In genomic region chr15:47292638-47293037, GRCh38 we compare ENCODE assay signal across 11 cellular contexts.
"Had no signal": no experiment of that assay in that cellular context is flagged by ENCODE, and none has a peak within 500 bp of the region (broad histone marks: within the 10 kb centered on the region; RNA-seq: fewer than 3 reads in every experiment).

No MANE protein-coding gene starts in this region.

- H3K27ac ChIP-seq: epithelial cell of prostate, prostate gland, thoracic aorta had no signal

- H3K36me3 ChIP-seq: prostate gland, thoracic aorta had no signal

- H3K4me1 Mint-ChIP-seq: activated CD4-positive, alpha-beta T cell treated with anti-CD3 and anti-CD28 coated beads, Interleukin-2, amount 10 ng/mL, durations not matched to agents 7 days and 5 days; stimulated activated naive CD8-positive, alpha-beta T cell treated with anti-CD3 and anti-CD28 coated beads, Interleukin-15, amount 100 ng/mL, for 72 hours had no signal

- H3K4me3 Mint-ChIP-seq: activated CD4-positive, alpha-beta T cell treated with anti-CD3 and anti-CD28 coated beads, Interleukin-2, amount 10 ng/mL, durations not matched to agents 7 days and 5 days; activated T-helper 1 cell treated with anti-CD3 and anti-CD28 coated beads, Interleukin-12 subunit alpha, Interleukin-12 subunit beta, Interleukin-2, Interleukin-4 antibody, amounts not matched to agents 30 ng/mL and 10 ng/mL and 1 ng/mL, durations not matched to agents 14 hours and 24 hours and 36 hours; stimulated activated naive CD8-positive, alpha-beta T cell treated with anti-CD3 and anti-CD28 coated beads, Interleukin-15, amount 100 ng/mL, for 72 hours; T-helper 2 cell treated with Interferon-gamma antibody and Interleukin-4, amounts not matched to agents 5 μg/mL and 100 μg/mL, for 36 hours had no signal

- H3K27ac Mint-ChIP-seq: activated CD4-positive, alpha-beta T cell treated with anti-CD3 and anti-CD28 coated beads, Interleukin-2, amount 10 ng/mL, durations not matched to agents 7 days and 5 days; activated T-helper 1 cell treated with anti-CD3 and anti-CD28 coated beads, Interleukin-12 subunit alpha, Interleukin-12 subunit beta, Interleukin-2, Interleukin-4 antibody, amounts not matched to agents 30 ng/mL and 10 ng/mL and 1 ng/mL, durations not matched to agents 14 hours and 24 hours and 36 hours; stimulated activated naive CD8-positive, alpha-beta T cell treated with anti-CD3 and anti-CD28 coated beads, Interleukin-15, amount 100 ng/mL, for 72 hours; T-helper 2 cell treated with Interferon-gamma antibody and Interleukin-4, amounts not matched to agents 5 μg/mL and 100 μg/mL, for 36 hours had no signal

- H3K27me3 Mint-ChIP-seq: activated CD4-positive, alpha-beta T cell treated with anti-CD3 and anti-CD28 coated beads, Interleukin-2, amount 10 ng/mL, durations not matched to agents 7 days and 5 days; stimulated activated naive CD8-positive, alpha-beta T cell treated with anti-CD3 and anti-CD28 coated beads, Interleukin-15, amount 100 ng/mL, for 72 hours had no signal

- H3K9me3 ChIP-seq: prostate gland, thoracic aorta had no signal

- H3K4me1 ChIP-seq: prostate gland had no signal

- H3K4me3 ChIP-seq: prostate gland, thoracic aorta had no signal

- DNase-seq: activated CD4-positive, alpha-beta T cell treated with anti-CD3 and anti-CD28 coated beads, Interleukin-2, amount 10 ng/mL, durations not matched to agents 7 days and 5 days; activated CD8-positive, alpha-beta memory T cell treated with anti-CD3 and anti-CD28 coated beads for 24 hours; activated naive CD4-positive, alpha-beta T cell treated with Interleukin-2 at 50 U/mL for 16 hours; anterior cingulate cortex; right cardiac atrium; stimulated activated naive CD8-positive, alpha-beta T cell treated with anti-CD3 and anti-CD28 coated beads, Interleukin-15, amount 100 ng/mL, for 72 hours had no signal

- ATAC-seq: stimulated activated naive CD8-positive, alpha-beta T cell treated with anti-CD3 and anti-CD28 coated beads, Interleukin-15, amount 100 ng/mL, for 72 hours had no signal
